In the genomic region with DNA sequence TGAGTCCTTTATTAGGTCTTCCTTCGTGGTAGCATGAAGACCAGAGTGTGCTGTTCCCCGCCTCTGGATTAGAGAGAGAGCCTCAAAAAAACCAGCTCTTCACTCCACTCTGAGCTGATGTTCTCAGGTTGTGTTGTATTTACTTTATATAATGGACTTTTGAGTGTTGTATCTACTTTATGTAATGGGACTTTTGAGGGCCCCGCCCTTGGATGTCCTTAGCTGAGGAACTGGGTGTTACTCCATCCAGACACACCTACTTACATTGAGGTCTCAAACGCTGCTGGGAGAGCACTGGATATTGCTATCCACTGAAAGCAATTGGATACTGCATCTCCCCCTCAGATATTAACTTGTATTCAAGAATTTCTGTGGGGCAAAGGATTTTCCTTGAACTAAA, we compare ENCODE assay signal across 12 cellular contexts. TPM values are rescaled to one million over a fixed set of nuclear protein-coding genes. Genes with fewer than 3 reads are reported as not detected.
A peak's percentile ranks its signal among the peaks of the same experiment; 100 is the strongest.
DNase-seq lines count a peak whose midpoint lies in the region; ATAC-seq and TF ChIP-seq lines count a peak whose summit lies in the region.
"Had no signal": no experiment of that assay in that cellular context is flagged by ENCODE, and none has a peak within 500 bp of the region (broad histone marks: within the 10 kb centered on the region; RNA-seq: fewer than 3 reads in every experiment).

No MANE protein-coding gene starts in this region.

- no peak overlapping the region for H3K9ac ChIP-seq in subcutaneous abdominal adipose tissue (ENCODE audit: low read length in 5 of 5)

- TF ChIP-seq CTCF in lower leg skin (IDR thresholded peaks at IDR 0.05): no peak

- H3K9me3 Mint-ChIP-seq in activated CD8-positive, alpha-beta memory T cell treated with anti-CD3 and anti-CD28 coated beads, Interleukin-2, amount 10 ng/mL, durations not matched to agents 7 days and 5 days (ENCODE audit: low read depth): no peaks in the 10 kb centered on the region
- H3K9me3 Mint-ChIP-seq in T-cell: no peaks in the 10 kb centered on the region
- H3K9me3 Mint-ChIP-seq: nephron progenitor cell had no signal

- peaks cover 12% of the 10 kb centered on the region for H3K4me1 ChIP-seq in right cardiac atrium (ENCODE audit: control insufficient read depth, insufficient read depth, low read length)
- peaks cover 6 to 15% (median 14%) of the 10 kb centered on the region in 5 donors for H3K4me1 ChIP-seq in subcutaneous abdominal adipose tissue (ENCODE audit: control insufficient read depth in 5 of 5, insufficient read depth in 5 of 5, low read length in 5 of 5)

- 71% methylated on average over 4 of the region's 4 CpGs for WGBS in right cardiac atrium
- 76% methylated on average over 4 of the region's 4 CpGs for WGBS in lower leg skin, 2 donors

- H3K27ac ChIP-seq in right cardiac atrium (ENCODE audit: low read length): peak overlapping the region; percentile 27
- peak overlapping the region; percentile 32 for H3K27ac ChIP-seq in subcutaneous abdominal adipose tissue (ENCODE audit: low read depth, low read length)
- H3K27ac ChIP-seq: esophagus muscularis mucosa, PC-9 had no signal

- POLR2A ChIA-PET in T-cell (lab: Charles Lee): interaction anchor here in 1 of 2 donors (0.5 to 1.4 kb wide), 2 partner anchors 27 to 42 kb away, joined by 3 read pairs; a partner anchor contains a TSS

- no peaks in the 10 kb centered on the region for H3K27me3 Mint-ChIP-seq in activated CD8-positive, alpha-beta memory T cell treated with anti-CD3 and anti-CD28 coated beads, Interleukin-2, amount 10 ng/mL, durations not matched to agents 7 days and 5 days
- H3K27me3 Mint-ChIP-seq in T-cell: no peaks in the 10 kb centered on the region

- H3K27ac Mint-ChIP-seq in activated CD8-positive, alpha-beta memory T cell treated with anti-CD3 and anti-CD28 coated beads, Interleukin-2, amount 10 ng/mL, durations not matched to agents 7 days and 5 days: peak overlapping the region; percentile 77
- H3K27ac Mint-ChIP-seq in T-cell: peak overlapping the region; percentile 91 to 98
- H3K27ac Mint-ChIP-seq: nephron progenitor cell had no signal

- CTCF ChIA-PET in activated CD8-positive, alpha-beta memory T cell treated with anti-CD3 and anti-CD28 coated beads, Interleukin-2, amount 10 ng/mL, durations not matched to agents 7 days and 5 days (lab: Charles Lee): no interaction called here
- CTCF ChIA-PET in T-cell (lab: Charles Lee): interaction anchor here in 1 of 2 donors (0.9 to 1.1 kb wide), 2 partner anchors 28 to 60 kb away, joined by 3 to 5 read pairs; a partner anchor contains a TSS

- H3K36me3 ChIP-seq in subcutaneous abdominal adipose tissue (ENCODE audit: control insufficient read depth in 5 of 5, insufficient read depth in 5 of 5, low read length in 5 of 5): no peaks in the 10 kb centered on the region
- H3K36me3 ChIP-seq: esophagus muscularis mucosa had no signal

- H3K36me3 Mint-ChIP-seq in activated CD8-positive, alpha-beta memory T cell treated with anti-CD3 and anti-CD28 coated beads, Interleukin-2, amount 10 ng/mL, durations not matched to agents 7 days and 5 days: peaks cover 31% of the 10 kb centered on the region
- H3K36me3 Mint-ChIP-seq in T-cell: peaks cover 20% of the 10 kb centered on the region

- H3K4me3 ChIP-seq in right cardiac atrium (ENCODE audit: low read length) (no peak overlapping the region), subcutaneous abdominal adipose tissue (ENCODE audit: low read depth in 1 of 5, low read length in 5 of 5) (no peak overlapping the region), lower leg skin (ENCODE audit: low read depth, poor library complexity, severe bottlenecking) (no peak overlapping the region)
- H3K4me3 ChIP-seq: esophagus muscularis mucosa, PC-9 had no signal

- intact Hi-C loops in right cardiac atrium (cut with DNase I) (no loop called here), lower leg skin (cut with DNase I; ENCODE audit: low total_unique reads) (no loop called here)

- H3K27me3 ChIP-seq in right cardiac atrium (ENCODE audit: control insufficient read depth, insufficient read depth) (no peaks in the 10 kb centered on the region), subcutaneous abdominal adipose tissue (ENCODE audit: control insufficient read depth in 5 of 5, insufficient read depth in 4 of 5, low read length in 5 of 5) (no peaks in the 10 kb centered on the region)
- H3K27me3 ChIP-seq: esophagus muscularis mucosa had no signal

- H3K4me1 Mint-ChIP-seq in activated CD8-positive, alpha-beta memory T cell treated with anti-CD3 and anti-CD28 coated beads, Interleukin-2, amount 10 ng/mL, durations not matched to agents 7 days and 5 days: peaks cover 53% of the 10 kb centered on the region
- peaks cover 77 to 83% (median 79%) of the 10 kb centered on the region in 3 donors for H3K4me1 Mint-ChIP-seq in T-cell

- DNase-seq in activated CD8-positive, alpha-beta memory T cell treated with anti-CD3 and anti-CD28 coated beads, Interleukin-2, amount 10 ng/mL, durations not matched to agents 7 days and 5 days: no peak
- no peak for DNase-seq in activated CD8-positive, alpha-beta memory T cell treated with anti-CD3 and anti-CD28 coated beads for 24 hours
- DNase-seq in T-cell (no peak), right cardiac atrium (peak in 2 of 3 donors; percentile 23 to 49), lower leg skin (ENCODE audit: low spot score in 2 of 2) (no peak), GM03348 (ENCODE audit: low spot score) (no peak)
- DNase-seq: NCI-H1048, nephron progenitor cell, PC-9 had no signal

- no peak for ATAC-seq in activated CD8-positive, alpha-beta memory T cell treated with anti-CD3 and anti-CD28 coated beads, Interleukin-2, amount 10 ng/mL, durations not matched to agents 7 days and 5 days
- no peak for ATAC-seq in T-cell (replicated peaks in 1 of 4)
- ATAC-seq in right cardiac atrium: peak; percentile 8 to 40
- ATAC-seq in GM18505 (IDR thresholded peaks at IDR 0.05; ENCODE audit: unreplicated experiment): no peak

- H3K9me3 ChIP-seq in right cardiac atrium (ENCODE audit: control insufficient read depth, low read length) (no peaks in the 10 kb centered on the region), subcutaneous abdominal adipose tissue (ENCODE audit: control insufficient read depth in 5 of 5, low read length in 5 of 5) (no peaks in the 10 kb centered on the region)
- H3K9me3 ChIP-seq: esophagus muscularis mucosa had no signal

- TF ChIP-seq POLR2A in GM18505 (IDR thresholded peaks at IDR 0.05; ENCODE audit: borderline replicate concordance, extremely low read depth, insufficient read depth, insufficient read length) (no peak), lower leg skin (IDR thresholded peaks at IDR 0.05) (no peak)

- no peak overlapping the region for H3K4me3 Mint-ChIP-seq in activated CD8-positive, alpha-beta memory T cell treated with anti-CD3 and anti-CD28 coated beads, Interleukin-2, amount 10 ng/mL, durations not matched to agents 7 days and 5 days
- H3K4me3 Mint-ChIP-seq in T-cell: peak overlapping the region in 1 of 3 donors; percentile 69
- H3K4me3 Mint-ChIP-seq: nephron progenitor cell had no signal

RNA-seq across cellular contexts. Expression of a gene that starts 28.2 kb away (rescaled TPM):
- total RNA-seq in activated CD8-positive, alpha-beta memory T cell treated with anti-CD3 and anti-CD28 coated beads, Interleukin-2, amount 10 ng/mL, durations not matched to agents 7 days and 5 days: 10 to 100 TPM; 31.3 to 43.8 TPM
- total RNA-seq in T-cell: 10 to 100 TPM; 33.7 to 73.2 (median 47.8) TPM
- 10 to 100 TPM; 18.8 to 28.2 (median 23.1) TPM for total RNA-seq in right cardiac atrium
- polyA plus RNA-seq in right cardiac atrium: 9.5 TPM
- 10 to 100 TPM in 1 of 4 donors, 1 to 10 TPM in 3; 4.9 to 13.8 (median 5.2) TPM for total RNA-seq in lower leg skin
- total RNA-seq: PC-9 had no signal

Comparison
In these comparisons a context has a peak if more than half of its experiments do, and no peak if none do; other contexts are left out.
1. ATAC-seq: peak in right cardiac atrium (2 of 2); none in activated CD8-positive, alpha-beta memory T cell treated with anti-CD3 and anti-CD28 coated beads, Interleukin-2, amount 10 ng/mL, durations not matched to agents 7 days and 5 days (single experiment), T-cell (0 of 4) and GM18505 (single experiment).
2. DNase-seq: peak in right cardiac atrium (2 of 3); none in activated CD8-positive, alpha-beta memory T cell treated with anti-CD3 and anti-CD28 coated beads, Interleukin-2, amount 10 ng/mL, durations not matched to agents 7 days and 5 days (single experiment), activated CD8-positive, alpha-beta memory T cell treated with anti-CD3 and anti-CD28 coated beads for 24 hours (single experiment), T-cell (0 of 34), lower leg skin (0 of 2) and GM03348 (single experiment).